ENCODE assay signal across 2 cellular contexts in genomic region chr19:3171894-3172679, GRCh38.
A peak's percentile ranks its signal among the peaks of the same experiment; 100 is the strongest.
TF ChIP-seq lines count a peak whose summit lies in the region.

No MANE protein-coding gene starts in this region.

TF ChIP-seq in HEK293, 187 proteins besides CTCF, POLR2A, EP300 and RAD21 (continued from another document):
- peak; percentile 85 for TF ChIP-seq ZSCAN16 (tag by site-specific recombination; IDR thresholded peaks at IDR 0.05)

TF ChIP-seq in H1, 55 proteins besides CTCF, POLR2A, EP300 and RAD21 (continued from another document):
- TF ChIP-seq TAF1 (IDR thresholded peaks at IDR 0.05; ENCODE audit: low read depth, low read length) (no peak), JUND (IDR thresholded peaks at IDR 0.05; ENCODE audit: low read length) (no peak), SUZ12 (IDR thresholded peaks at IDR 0.05; ENCODE audit: low read length) (no peak), POU5F1 (IDR thresholded peaks at IDR 0.05; ENCODE audit: low read depth, low read length) (no peak), SRF (IDR thresholded peaks at IDR 0.05; ENCODE audit: low read depth, low read length) (no peak), KDM1A (IDR thresholded peaks at IDR 0.05; ENCODE audit: borderline replicate concordance, low read length) (no peak), HDAC6 (IDR thresholded peaks at IDR 0.05; ENCODE audit: low read depth, low read length) (no peak), JUN (IDR thresholded peaks at IDR 0.05; ENCODE audit: low read depth, low read length) (no peak)
TF ChIP-seq in H1: peak in this region for 0.
